In genomic region chr15:69869291-69869690, GRCh38 we compare ENCODE assay signal across 20 cellular contexts.
"Had no signal": no experiment of that assay in that cellular context is flagged by ENCODE, and none has a peak within 500 bp of the region (broad histone marks: within the 10 kb centered on the region; RNA-seq: fewer than 3 reads in every experiment).

No MANE protein-coding gene starts in this region.

- H3K27me3 ChIP-seq: brain microvascular endothelial cell, neutrophil, pancreas, right lobe of liver, thyroid gland had no signal

- H3K4me1 Mint-ChIP-seq: activated CD4-positive, alpha-beta T cell treated with anti-CD3 and anti-CD28 coated beads, Interleukin-2, amount 10 ng/mL, durations not matched to agents 7 days and 5 days; activated naive CD4-positive, alpha-beta T cell treated with anti-CD3 and anti-CD28 coated beads, Interleukin-2, amount 10 ng/mL, durations not matched to agents 7 days and 5 days had no signal

- H3K9me3 ChIP-seq: neutrophil, pancreas, thyroid gland had no signal

- H3K4me3 ChIP-seq: lower lobe of right lung, pancreas, right lobe of liver, thyroid gland had no signal

- H3K36me3 ChIP-seq: brain microvascular endothelial cell, lower lobe of right lung, neutrophil, pancreas, right lobe of liver, thyroid gland had no signal

- H3K4me3 Mint-ChIP-seq: activated CD4-positive, alpha-beta T cell treated with anti-CD3 and anti-CD28 coated beads, Interleukin-2, amount 10 ng/mL, durations not matched to agents 7 days and 5 days; activated CD8-positive, alpha-beta T cell treated with anti-CD3 and anti-CD28 coated beads, Interleukin-2, amount 10 ng/mL, durations not matched to agents 7 days and 5 days; activated naive CD4-positive, alpha-beta T cell treated with anti-CD3 and anti-CD28 coated beads, Interleukin-2, amount 10 ng/mL, durations not matched to agents 7 days and 5 days; activated T-cell treated with anti-CD3 and anti-CD28 coated beads, Interleukin-2, amount 50 U/mL, for 24 hours; endodermal cell; natural killer cell treated with Interleukin-12 subunit alpha and Interleukin-12 subunit beta and Interleukin-15 and Interleukin-18, amount 100 ng/mL, for 72 hours; stimulated activated effector memory CD8-positive, alpha-beta T cell treated with anti-CD3 and anti-CD28 coated beads, Interleukin-12 subunit alpha, Interleukin-12 subunit beta, amount 100 ng/mL, for 72 hours had no signal

- H3K27ac Mint-ChIP-seq: activated CD4-positive, alpha-beta T cell treated with anti-CD3 and anti-CD28 coated beads, Interleukin-2, amount 10 ng/mL, durations not matched to agents 7 days and 5 days; activated CD8-positive, alpha-beta T cell treated with anti-CD3 and anti-CD28 coated beads, Interleukin-2, amount 10 ng/mL, durations not matched to agents 7 days and 5 days; activated naive CD4-positive, alpha-beta T cell treated with anti-CD3 and anti-CD28 coated beads, Interleukin-2, amount 10 ng/mL, durations not matched to agents 7 days and 5 days; activated T-cell treated with anti-CD3 and anti-CD28 coated beads, Interleukin-2, amount 50 U/mL, for 24 hours; endodermal cell; natural killer cell treated with Interleukin-12 subunit alpha and Interleukin-12 subunit beta and Interleukin-15 and Interleukin-18, amount 100 ng/mL, for 72 hours; stimulated activated effector memory CD8-positive, alpha-beta T cell treated with anti-CD3 and anti-CD28 coated beads, Interleukin-12 subunit alpha, Interleukin-12 subunit beta, amount 100 ng/mL, for 72 hours had no signal

- ATAC-seq: activated CD8-positive, alpha-beta T cell treated with anti-CD3 and anti-CD28 coated beads, Interleukin-2, amount 10 ng/mL, durations not matched to agents 7 days and 5 days; left cardiac atrium; lower lobe of right lung; natural killer cell treated with Interleukin-12 subunit alpha and Interleukin-12 subunit beta and Interleukin-15 and Interleukin-18, amount 100 ng/mL, for 72 hours; pancreas; right lobe of liver; stimulated activated effector memory CD8-positive, alpha-beta T cell treated with anti-CD3 and anti-CD28 coated beads, Interleukin-12 subunit alpha, Interleukin-12 subunit beta, amount 100 ng/mL, for 72 hours had no signal

- DNase-seq: activated CD4-positive, alpha-beta T cell treated with anti-CD3 and anti-CD28 coated beads, Interleukin-2, amount 10 ng/mL, durations not matched to agents 7 days and 5 days; activated CD8-positive, alpha-beta T cell treated with anti-CD3 and anti-CD28 coated beads, Interleukin-2, amount 10 ng/mL, durations not matched to agents 7 days and 5 days; activated naive CD4-positive, alpha-beta T cell treated with anti-CD3 and anti-CD28 coated beads, Interleukin-2, amount 10 ng/mL, durations not matched to agents 7 days and 5 days; activated T-cell treated with anti-CD3 and anti-CD28 coated beads, Interleukin-2, amount 50 U/mL, for 24 hours; aorta; brain microvascular endothelial cell; central memory CD4-positive, alpha-beta T cell; endodermal cell; foreskin fibroblast; left cardiac atrium; lower lobe of right lung; pancreas; right lobe of liver; stimulated activated CD4-positive, alpha-beta T cell treated with anti-CD3 and anti-CD28 coated beads, Interleukin-4, amount 100 ng/mL, for 24 hours; T-helper 9 cell; thyroid gland had no signal

- H3K4me1 ChIP-seq: lower lobe of right lung, pancreas, right lobe of liver, thyroid gland had no signal

- H3K27ac ChIP-seq: brain microvascular endothelial cell, epithelial cell of prostate, lower lobe of right lung, neutrophil, pancreas, right lobe of liver, thyroid gland had no signal
